22 cellular contexts compared by ENCODE assay signal in the genomic region with DNA sequence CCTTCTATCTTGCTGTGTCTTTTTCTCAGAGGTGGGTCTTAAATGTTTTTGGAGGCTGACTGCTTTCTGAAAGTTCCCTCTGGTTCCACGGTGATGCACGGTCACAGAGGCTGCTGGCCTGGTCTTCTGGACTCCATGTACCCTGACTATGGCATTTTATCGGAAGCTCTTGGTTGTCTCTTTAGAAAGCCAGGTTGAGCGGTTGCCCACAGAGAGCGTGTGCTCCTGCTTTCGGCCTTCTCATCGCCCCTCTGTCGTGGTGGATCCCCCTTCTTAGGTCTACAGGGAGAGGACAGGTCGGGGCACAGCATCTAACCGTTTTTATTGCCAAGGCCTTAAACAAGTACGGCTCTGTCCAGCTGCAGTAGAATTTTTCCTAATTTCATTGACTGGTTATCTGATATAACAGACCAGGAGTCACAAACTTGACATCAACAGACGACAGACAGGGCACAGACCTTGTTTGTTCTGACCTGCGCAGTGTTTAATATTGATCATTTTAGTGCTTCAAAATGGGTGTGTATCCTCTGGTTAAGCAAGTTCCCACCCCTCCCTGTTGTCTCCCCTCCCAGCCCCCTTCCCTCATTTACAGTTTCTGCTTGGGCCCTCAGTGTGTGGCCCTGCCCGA.
"Had no signal": no experiment of that assay in that cellular context is flagged by ENCODE, and none has a peak within 500 bp of the region (broad histone marks: within the 10 kb centered on the region; RNA-seq: fewer than 3 reads in every experiment).

No MANE protein-coding gene starts in this region.

- H3K9me3 Mint-ChIP-seq: activated T-cell treated with anti-CD3 and anti-CD28 coated beads, Interleukin-2, amount 50 U/mL, for 4 hours; central memory CD8-positive, alpha-beta T cell; neural crest cell had no signal

- H3K36me3 ChIP-seq: ascending aorta, left lung, prostate gland, right atrium auricular region, stomach, upper lobe of right lung had no signal

- H3K27me3 Mint-ChIP-seq: central memory CD8-positive, alpha-beta T cell had no signal

- H3K4me3 Mint-ChIP-seq: activated T-cell treated with anti-CD3 and anti-CD28 coated beads, Interleukin-2, amount 50 U/mL, for 4 hours; central memory CD8-positive, alpha-beta T cell; neural crest cell had no signal

- ATAC-seq: activated T-cell treated with anti-CD3 and anti-CD28 coated beads, Interleukin-2, amount 50 U/mL, for 4 hours; left lung; upper lobe of right lung had no signal

- H3K4me1 ChIP-seq: ascending aorta, left lung, prostate gland, right atrium auricular region, stomach, upper lobe of right lung had no signal

- H3K9me3 ChIP-seq: ascending aorta, left lung, prostate gland, right atrium auricular region, stomach, upper lobe of right lung had no signal

- H3K27ac ChIP-seq: ascending aorta, coronary artery, left lung, prostate gland, right atrium auricular region, stomach, upper lobe of right lung, VCaP had no signal

- H3K27me3 ChIP-seq: ascending aorta, left lung, right atrium auricular region, stomach, upper lobe of right lung had no signal

- H3K4me3 ChIP-seq: ascending aorta, coronary artery, left lung, prostate gland, right atrium auricular region, stomach, upper lobe of right lung had no signal

- H3K4me1 Mint-ChIP-seq: neural crest cell had no signal

- DNase-seq: activated CD4-positive, alpha-beta T cell treated with anti-CD3 and anti-CD28 coated beads, Interleukin-2, amount 50 U/mL, for 48 hours; activated effector memory CD4-positive, alpha-beta T cell treated with anti-CD3 and anti-CD28 coated beads, Interleukin-2, amount 50 U/mL, for 16 hours; activated naive CD4-positive, alpha-beta T cell treated with anti-CD3 and anti-CD28 coated beads, Interleukin-2, amount 50 U/mL, for 16 hours; activated T-cell treated with anti-CD3 and anti-CD28 coated beads, Interleukin-2, amount 50 U/mL, for 4 hours; erythroblast; foreskin melanocyte; glutamatergic neuron; hippocampal formation; left lung; mammary epithelial cell; midbrain; stimulated activated CD4-positive, alpha-beta T cell treated with anti-CD3 and anti-CD28 coated beads, Interleukin-2, amount 100 ng/mL, for 24 hours; stomach; T-helper 2 cell; upper lobe of right lung had no signal
